In the genomic region with DNA sequence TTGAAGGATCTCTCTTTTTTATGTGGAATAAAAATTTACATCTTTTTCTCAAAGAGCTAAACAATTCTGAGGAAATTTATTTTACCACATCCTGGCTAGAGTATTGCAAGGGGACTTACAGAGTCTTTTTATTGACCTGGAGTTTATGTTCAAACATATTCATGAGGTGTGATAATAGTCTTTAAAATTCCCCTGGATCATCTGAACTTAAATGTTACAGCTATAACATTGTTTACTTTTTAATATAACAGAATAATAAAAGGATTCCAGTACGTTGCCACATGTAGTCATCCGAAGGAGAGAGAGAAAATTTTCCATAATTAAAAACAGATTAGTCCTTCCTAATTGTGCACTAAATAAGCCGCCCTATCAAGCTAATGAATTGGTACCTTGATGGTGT, we compare ENCODE assay signal across 30 cellular contexts.
"Had no signal": no experiment of that assay in that cellular context is flagged by ENCODE, and none has a peak within 500 bp of the region (broad histone marks: within the 10 kb centered on the region; RNA-seq: fewer than 3 reads in every experiment).

No MANE protein-coding gene starts in this region.

- H3K9me3 ChIP-seq: ascending aorta, breast epithelium, colonic mucosa, esophagus muscularis mucosa, gastroesophageal sphincter had no signal

- H3K4me3 ChIP-seq: ascending aorta, breast epithelium, cardiac muscle cell, colonic mucosa, esophagus muscularis mucosa, gastroesophageal sphincter had no signal

- H3K4me3 Mint-ChIP-seq: activated CD4-positive, alpha-beta memory T cell treated with anti-CD3 and anti-CD28 coated beads, Interleukin-2, amount 10 ng/mL, durations not matched to agents 7 days and 5 days; activated CD4-positive, alpha-beta T cell treated with anti-CD3 and anti-CD28 coated beads, Interleukin-2, amount 10 ng/mL, durations not matched to agents 7 days and 5 days; activated naive CD4-positive, alpha-beta T cell treated with anti-CD3 and anti-CD28 coated beads, Interleukin-2, amount 10 ng/mL, durations not matched to agents 7 days and 5 days; activated naive CD8-positive, alpha-beta T cell treated with anti-CD3 and anti-CD28 coated beads, Interleukin-2, amount 10 ng/mL, durations not matched to agents 7 days and 5 days; activated T-cell treated with anti-CD3 and anti-CD28 coated beads, Interleukin-2, amount 50 U/mL, for 24 hours; activated T-cell treated with anti-CD3 and anti-CD28 coated beads, Interleukin-2, amount 50 U/mL, for 72 hours; brain; T-cell; T-helper 1 cell treated with Interleukin-12 subunit alpha and Interleukin-12 subunit beta and Interleukin-4 antibody, amounts not matched to agents 30 μg/mL and 1 μg/mL, for 36 hours; T-helper 2 cell treated with Interferon-gamma antibody and Interleukin-4, amounts not matched to agents 5 μg/mL and 100 μg/mL, for 36 hours; WTC11 had no signal

- H3K36me3 Mint-ChIP-seq: activated naive CD4-positive, alpha-beta T cell treated with anti-CD3 and anti-CD28 coated beads, Interleukin-2, amount 10 ng/mL, durations not matched to agents 7 days and 5 days; activated naive CD4-positive, alpha-beta T cell treated with anti-CD3 and anti-CD28 coated beads, Interleukin-2, amount 50 U/mL, for 72 hours; activated naive CD8-positive, alpha-beta T cell treated with anti-CD3 and anti-CD28 coated beads, Interleukin-2, amount 10 ng/mL, durations not matched to agents 7 days and 5 days; brain; T-cell; WTC11 had no signal

- H3K4me1 Mint-ChIP-seq: activated CD4-positive, alpha-beta memory T cell treated with anti-CD3 and anti-CD28 coated beads, Interleukin-2, amount 10 ng/mL, durations not matched to agents 7 days and 5 days; activated CD4-positive, alpha-beta T cell treated with anti-CD3 and anti-CD28 coated beads, Interleukin-2, amount 10 ng/mL, durations not matched to agents 7 days and 5 days; activated naive CD4-positive, alpha-beta T cell treated with anti-CD3 and anti-CD28 coated beads, Interleukin-2, amount 10 ng/mL, durations not matched to agents 7 days and 5 days; activated naive CD8-positive, alpha-beta T cell treated with anti-CD3 and anti-CD28 coated beads, Interleukin-2, amount 10 ng/mL, durations not matched to agents 7 days and 5 days; brain; T-cell; WTC11 had no signal

- DNase-seq: activated CD4-positive, alpha-beta memory T cell treated with anti-CD3 and anti-CD28 coated beads, Interleukin-2, amount 10 ng/mL, durations not matched to agents 7 days and 5 days; activated CD4-positive, alpha-beta T cell treated with anti-CD3 and anti-CD28 coated beads for 1 hour; activated CD4-positive, alpha-beta T cell treated with anti-CD3 and anti-CD28 coated beads for 4 hours; activated CD4-positive, alpha-beta T cell treated with anti-CD3 and anti-CD28 coated beads, Interleukin-2, amount 10 ng/mL, durations not matched to agents 7 days and 5 days; activated CD4-positive, alpha-beta T cell treated with anti-CD3 and anti-CD28 coated beads, Interleukin-2, amount 50 U/mL, for 4 hours; activated CD8-positive, alpha-beta memory T cell treated with anti-CD3 and anti-CD28 coated beads, Interleukin-2, amount 50 U/mL, for 48 hours; activated gamma-delta T cell; activated naive CD4-positive, alpha-beta T cell; activated naive CD4-positive, alpha-beta T cell treated with anti-CD3 and anti-CD28 coated beads, Interleukin-2, amount 10 ng/mL, durations not matched to agents 7 days and 5 days; activated naive CD8-positive, alpha-beta T cell treated with anti-CD3 and anti-CD28 coated beads, Interleukin-2, amount 10 ng/mL, durations not matched to agents 7 days and 5 days; activated T-cell treated with anti-CD3 and anti-CD28 coated beads for 4 hours; activated T-cell treated with anti-CD3 and anti-CD28 coated beads, Interleukin-2, amount 50 U/mL, for 24 hours; activated T-cell treated with anti-CD3 and anti-CD28 coated beads, Interleukin-2, amount 50 U/mL, for 72 hours; central memory CD4-positive, alpha-beta T cell; cerebellar nuclear complex; colonic mucosa; effector CD8-positive, alpha-beta T cell; foreskin melanocyte; T-cell; T1000 had no signal

- H3K27me3 Mint-ChIP-seq: activated CD4-positive, alpha-beta memory T cell treated with anti-CD3 and anti-CD28 coated beads, Interleukin-2, amount 10 ng/mL, durations not matched to agents 7 days and 5 days; activated CD4-positive, alpha-beta T cell treated with anti-CD3 and anti-CD28 coated beads, Interleukin-2, amount 10 ng/mL, durations not matched to agents 7 days and 5 days; activated naive CD4-positive, alpha-beta T cell treated with anti-CD3 and anti-CD28 coated beads, Interleukin-2, amount 10 ng/mL, durations not matched to agents 7 days and 5 days; activated naive CD8-positive, alpha-beta T cell treated with anti-CD3 and anti-CD28 coated beads, Interleukin-2, amount 10 ng/mL, durations not matched to agents 7 days and 5 days; activated T-cell treated with anti-CD3 and anti-CD28 coated beads, Interleukin-2, amount 50 U/mL, for 24 hours; T-cell had no signal

- H3K36me3 ChIP-seq: ascending aorta, breast epithelium, cardiac muscle cell, colonic mucosa, esophagus muscularis mucosa, gastroesophageal sphincter had no signal

- H3K27me3 ChIP-seq: ascending aorta, breast epithelium, cardiac muscle cell, colonic mucosa, esophagus muscularis mucosa, gastroesophageal sphincter had no signal

- H3K27ac Mint-ChIP-seq: activated CD4-positive, alpha-beta memory T cell treated with anti-CD3 and anti-CD28 coated beads, Interleukin-2, amount 10 ng/mL, durations not matched to agents 7 days and 5 days; activated CD4-positive, alpha-beta T cell treated with anti-CD3 and anti-CD28 coated beads, Interleukin-2, amount 10 ng/mL, durations not matched to agents 7 days and 5 days; activated naive CD4-positive, alpha-beta T cell treated with anti-CD3 and anti-CD28 coated beads, Interleukin-2, amount 10 ng/mL, durations not matched to agents 7 days and 5 days; activated naive CD4-positive, alpha-beta T cell treated with anti-CD3 and anti-CD28 coated beads, Interleukin-2, amount 50 U/mL, for 72 hours; activated naive CD8-positive, alpha-beta T cell treated with anti-CD3 and anti-CD28 coated beads, Interleukin-2, amount 10 ng/mL, durations not matched to agents 7 days and 5 days; activated T-cell treated with anti-CD3 and anti-CD28 coated beads, Interleukin-2, amount 50 U/mL, for 24 hours; activated T-cell treated with anti-CD3 and anti-CD28 coated beads, Interleukin-2, amount 50 U/mL, for 72 hours; T-cell; T-helper 1 cell treated with Interleukin-12 subunit alpha and Interleukin-12 subunit beta and Interleukin-4 antibody, amounts not matched to agents 30 μg/mL and 1 μg/mL, for 36 hours; T-helper 2 cell treated with Interferon-gamma antibody and Interleukin-4, amounts not matched to agents 5 μg/mL and 100 μg/mL, for 36 hours; WTC11 had no signal

- ATAC-seq: activated naive CD4-positive, alpha-beta T cell treated with anti-CD3 and anti-CD28 coated beads, Interleukin-2, amount 50 U/mL, for 72 hours; activated T-cell treated with anti-CD3 and anti-CD28 coated beads, Interleukin-2, amount 50 U/mL, for 72 hours; T-cell; WTC11 had no signal

- H3K27ac ChIP-seq: ascending aorta, breast epithelium, cardiac muscle cell, colonic mucosa, esophagus muscularis mucosa, gastroesophageal sphincter had no signal

- H3K4me1 ChIP-seq: ascending aorta, breast epithelium, colonic mucosa, esophagus muscularis mucosa, gastroesophageal sphincter had no signal
